In the genomic region with DNA sequence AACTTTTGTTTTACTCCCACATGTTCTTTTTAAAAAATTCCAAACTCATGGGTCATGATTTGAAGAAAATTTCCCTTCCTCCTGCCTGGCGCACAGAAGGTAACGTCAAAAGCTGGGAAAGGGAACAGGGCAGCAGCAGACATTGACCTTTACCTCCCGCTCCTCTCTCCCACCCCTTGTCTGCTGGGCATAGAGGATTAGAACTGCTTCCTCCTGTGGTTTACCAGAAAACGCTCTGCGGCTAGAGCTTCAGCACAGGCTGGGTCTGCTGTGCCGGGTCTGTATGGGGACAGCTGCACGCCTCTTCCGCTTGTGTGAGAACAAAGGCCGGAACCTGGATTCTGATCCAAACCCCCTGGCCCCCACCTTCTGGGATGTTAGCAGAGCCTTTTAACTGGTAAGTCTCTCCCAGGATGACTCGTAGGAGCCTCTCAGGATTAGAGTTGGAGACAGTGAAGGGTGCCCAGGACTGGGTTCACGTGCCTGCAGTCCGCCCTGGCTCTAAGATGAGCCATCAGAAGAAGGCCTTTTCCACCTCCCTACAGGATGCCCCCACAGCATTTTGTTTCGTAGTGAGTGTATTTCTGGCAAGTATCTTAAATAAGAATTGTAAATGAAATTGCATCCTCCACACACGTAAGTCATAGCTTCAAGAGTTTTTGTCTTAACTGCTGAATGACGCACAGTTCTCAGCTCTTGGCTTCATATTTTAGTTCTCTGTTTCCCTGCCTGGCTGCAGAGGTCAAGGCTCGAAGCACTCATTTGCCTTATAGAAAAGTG, we compare ENCODE assay signal across 8 cellular contexts.
DNase-seq lines count a peak whose midpoint lies in the region; ATAC-seq and TF ChIP-seq lines count a peak whose summit lies in the region.

No MANE protein-coding gene starts in this region.

- no peak for TF ChIP-seq CTCF in HFF-Myc (IDR thresholded peaks at IDR 0.05; ENCODE audit: low read depth, low read length, missing control alignments)
- TF ChIP-seq CTCF in cardiac fibroblast (IDR thresholded peaks at IDR 0.05; ENCODE audit: low read depth, low read length) = no peak

- H3K4me3 Mint-ChIP-seq in T-helper 2 cell treated with Interferon-gamma antibody and Interleukin-4, amounts not matched to agents 5 μg/mL and 100 μg/mL, for 36 hours = peak overlapping the region; percentile 75
- peak overlapping the region; percentile 38 for H3K4me3 Mint-ChIP-seq in stimulated activated naive CD8-positive, alpha-beta T cell treated with anti-CD3 and anti-CD28 coated beads, Interleukin-15, Interleukin-2, amounts not matched to agents 100 ng/mL and 50 ng/mL, for 24 hours

- peaks cover 62% of the 10 kb centered on the region for H3K4me1 Mint-ChIP-seq in T-helper 2 cell treated with Interferon-gamma antibody and Interleukin-4, amounts not matched to agents 5 μg/mL and 100 μg/mL, for 36 hours (ENCODE audit: low read depth)
- peaks cover 54% of the 10 kb centered on the region for H3K4me1 Mint-ChIP-seq in stimulated activated naive CD8-positive, alpha-beta T cell treated with anti-CD3 and anti-CD28 coated beads, Interleukin-15, Interleukin-2, amounts not matched to agents 100 ng/mL and 50 ng/mL, for 24 hours (ENCODE audit: low read depth)

- H3K4me3 ChIP-seq in HFF-Myc (replicated peaks; ENCODE audit: low read depth, low read length) = no peak overlapping the region
- no peak overlapping the region for H3K4me3 ChIP-seq in cardiac fibroblast (replicated peaks in 1 of 2; ENCODE audit: low read depth in 2 of 2, low read length in 2 of 2)

- DNase-seq in HFF-Myc (ENCODE audit: extremely low read depth, low read depth) = peak; percentile 50
- peak; percentile 77 for DNase-seq in T-helper 2 cell treated with Interferon-gamma antibody and Interleukin-4, amounts not matched to agents 5 μg/mL and 100 μg/mL, for 36 hours (ENCODE audit: low spot score)
- peak; percentile 68 to 90 for DNase-seq in cardiac fibroblast (ENCODE audit: low read depth in 2 of 2)
- peak; percentile 13 for DNase-seq in midbrain (lab: John Stamatoyannopoulos, UW)
- DNase-seq in NCI-H1417 treated with DMSO at 0.1 percent for 48 hours (lab: John Stamatoyannopoulos, UW) = no peak
- no peak for DNase-seq in NCI-H146 treated with DMSO at 0.1 percent for 48 hours (lab: John Stamatoyannopoulos, UW; ENCODE audit: unreplicated experiment)

- no peak for ATAC-seq in GM21360 (IDR thresholded peaks at IDR 0.05; ENCODE audit: unreplicated experiment)

- H3K9me3 Mint-ChIP-seq in T-helper 2 cell treated with Interferon-gamma antibody and Interleukin-4, amounts not matched to agents 5 μg/mL and 100 μg/mL, for 36 hours = no peaks in the 10 kb centered on the region
- H3K9me3 Mint-ChIP-seq in stimulated activated naive CD8-positive, alpha-beta T cell treated with anti-CD3 and anti-CD28 coated beads, Interleukin-15, Interleukin-2, amounts not matched to agents 100 ng/mL and 50 ng/mL, for 24 hours = no peaks in the 10 kb centered on the region

- H3K36me3 Mint-ChIP-seq in T-helper 2 cell treated with Interferon-gamma antibody and Interleukin-4, amounts not matched to agents 5 μg/mL and 100 μg/mL, for 36 hours (ENCODE audit: low read depth) = peaks cover 26% of the 10 kb centered on the region
- H3K36me3 Mint-ChIP-seq in stimulated activated naive CD8-positive, alpha-beta T cell treated with anti-CD3 and anti-CD28 coated beads, Interleukin-15, Interleukin-2, amounts not matched to agents 100 ng/mL and 50 ng/mL, for 24 hours (ENCODE audit: low read depth) = no peaks in the 10 kb centered on the region

- no peaks in the 10 kb centered on the region for H3K27me3 Mint-ChIP-seq in T-helper 2 cell treated with Interferon-gamma antibody and Interleukin-4, amounts not matched to agents 5 μg/mL and 100 μg/mL, for 36 hours (ENCODE audit: low read depth)
- no peaks in the 10 kb centered on the region for H3K27me3 Mint-ChIP-seq in stimulated activated naive CD8-positive, alpha-beta T cell treated with anti-CD3 and anti-CD28 coated beads, Interleukin-15, Interleukin-2, amounts not matched to agents 100 ng/mL and 50 ng/mL, for 24 hours

- H3K27ac Mint-ChIP-seq in T-helper 2 cell treated with Interferon-gamma antibody and Interleukin-4, amounts not matched to agents 5 μg/mL and 100 μg/mL, for 36 hours = peak overlapping the region; percentile 80
- H3K27ac Mint-ChIP-seq in stimulated activated naive CD8-positive, alpha-beta T cell treated with anti-CD3 and anti-CD28 coated beads, Interleukin-15, Interleukin-2, amounts not matched to agents 100 ng/mL and 50 ng/mL, for 24 hours = peak overlapping the region; percentile 66

Comparison
In these comparisons a context has a peak if more than half of its experiments do, and no peak if none do; other contexts are left out.
1. DNase-seq: peak in HFF-Myc (single experiment), T-helper 2 cell treated with Interferon-gamma antibody and Interleukin-4, amounts not matched to agents 5 μg/mL and 100 μg/mL, for 36 hours (single experiment), cardiac fibroblast (2 of 2) and midbrain (single experiment); none in NCI-H1417 treated with DMSO at 0.1 percent for 48 hours (single experiment) and NCI-H146 treated with DMSO at 0.1 percent for 48 hours (single experiment).